Comparison of ENCODE assay signal across 16 cellular contexts in genomic region chr1:38088366-38088765, GRCh38. TPM values are rescaled to one million over a fixed set of nuclear protein-coding genes. Genes with fewer than 3 reads are reported as not detected.
DNase-seq lines count a peak whose midpoint lies in the region; ATAC-seq and TF ChIP-seq lines count a peak whose summit lies in the region.
"Had no signal": no experiment of that assay in that cellular context is flagged by ENCODE, and none has a peak within 500 bp of the region (broad histone marks: within the 10 kb centered on the region; RNA-seq: fewer than 3 reads in every experiment).

No MANE protein-coding gene starts in this region.

- POLR2A ChIA-PET in CD4-positive, alpha-beta T cell (lab: Charles Lee): no interaction called here

- peaks cover 40% of the 10 kb centered on the region for H3K27me3 Mint-ChIP-seq in CD4-positive, alpha-beta T cell

- no peaks in the 10 kb centered on the region for H3K4me1 Mint-ChIP-seq in CD4-positive, alpha-beta T cell (ENCODE audit: low read depth)
- H3K4me1 Mint-ChIP-seq: central memory CD8-positive, alpha-beta T cell had no signal

- H2AFZ ChIP-seq in OCI-LY3 (ENCODE audit: low read depth, low read length): no peak overlapping the region

- H3K36me3 ChIP-seq in BE2C (no peaks in the 10 kb centered on the region), OCI-LY3 (replicated peaks; ENCODE audit: low read depth, low read length) (peaks cover 5% of the 10 kb centered on the region), esophagus squamous epithelium (no peaks in the 10 kb centered on the region), ascending aorta (no peaks in the 10 kb centered on the region)

- DNase-seq in BE2C (peak; percentile 24), esophagus squamous epithelium (lab: John Stamatoyannopoulos, UW) (no peak), ascending aorta (ENCODE audit: low spot score in 2 of 2) (no peak)
- no peak for DNase-seq in CD4-positive, alpha-beta T cell
- DNase-seq: activated CD4-positive, alpha-beta T cell treated with anti-CD3 and anti-CD28 coated beads for 4 hours; activated naive CD8-positive, alpha-beta T cell treated with anti-CD3 and anti-CD28 coated beads, Interleukin-2, amount 10 ng/mL, durations not matched to agents 7 days and 5 days; activated T-cell treated with anti-CD3 and anti-CD28 coated beads for 4 hours; mesenchymal stem cell; NCI-H446 had no signal

- H3K27ac Mint-ChIP-seq in CD4-positive, alpha-beta T cell: no peak overlapping the region
- H3K27ac Mint-ChIP-seq: activated naive CD8-positive, alpha-beta T cell treated with anti-CD3 and anti-CD28 coated beads, Interleukin-2, amount 10 ng/mL, durations not matched to agents 7 days and 5 days had no signal

- H3K9me3 Mint-ChIP-seq in CD4-positive, alpha-beta T cell: no peaks in the 10 kb centered on the region
- H3K9me3 Mint-ChIP-seq: activated naive CD8-positive, alpha-beta T cell treated with anti-CD3 and anti-CD28 coated beads, Interleukin-2, amount 10 ng/mL, durations not matched to agents 7 days and 5 days; central memory CD8-positive, alpha-beta T cell had no signal

- H3K36me3 Mint-ChIP-seq in CD4-positive, alpha-beta T cell (ENCODE audit: low read depth): no peaks in the 10 kb centered on the region
- H3K36me3 Mint-ChIP-seq: activated naive CD8-positive, alpha-beta T cell treated with anti-CD3 and anti-CD28 coated beads, Interleukin-2, amount 10 ng/mL, durations not matched to agents 7 days and 5 days had no signal

- H3K4me3 Mint-ChIP-seq in CD4-positive, alpha-beta T cell: no peak overlapping the region
- H3K4me3 Mint-ChIP-seq: activated naive CD8-positive, alpha-beta T cell treated with anti-CD3 and anti-CD28 coated beads, Interleukin-2, amount 10 ng/mL, durations not matched to agents 7 days and 5 days; central memory CD8-positive, alpha-beta T cell had no signal

- no peaks in the 10 kb centered on the region for H3K4me1 ChIP-seq in BE2C
- H3K4me1 ChIP-seq in OCI-LY3 (ENCODE audit: low read length): peaks cover 55% of the 10 kb centered on the region
- H3K4me1 ChIP-seq in esophagus squamous epithelium: peaks cover 0 to 51% (median 12%) of the 10 kb centered on the region in 3 donors
- no peaks in the 10 kb centered on the region for H3K4me1 ChIP-seq in ascending aorta

- intact Hi-C loops in esophagus squamous epithelium (cut with DNase I): no loop called here
- intact Hi-C loops in ascending aorta (cut with DNase I): no loop called here
- intact Hi-C loops in CD4-positive, alpha-beta T cell (cut with DNase I, micrococcal nuclease): no loop called here

- H3K9ac ChIP-seq in OCI-LY3 (ENCODE audit: low read length): no peak overlapping the region

- no peak for TF ChIP-seq POLR2A in esophagus squamous epithelium (IDR thresholded peaks at IDR 0.05)

- H3K27me3 ChIP-seq in BE2C (no peaks in the 10 kb centered on the region), OCI-LY3 (ENCODE audit: low read depth, low read length) (no peaks in the 10 kb centered on the region), esophagus squamous epithelium (peaks cover 0 to 38% (median 0%) of the 10 kb centered on the region in 4 donors), ascending aorta (no peaks in the 10 kb centered on the region)
- H3K27me3 ChIP-seq in CD4-positive, alpha-beta T cell (ENCODE audit: control insufficient read depth, insufficient read depth, low read length): no peaks in the 10 kb centered on the region

- peaks cover 90% of the 10 kb centered on the region for H4K20me1 ChIP-seq in OCI-LY3 (ENCODE audit: insufficient read depth, low read length)

- H3K4me3 ChIP-seq in BE2C (ENCODE audit: low read depth, low read length) (no peak overlapping the region), OCI-LY3 (ENCODE audit: low read length) (no peak overlapping the region), esophagus squamous epithelium (no peak overlapping the region), ascending aorta (no peak overlapping the region)

- H3K79me2 ChIP-seq in OCI-LY3 (ENCODE audit: low read length): peaks cover 99% of the 10 kb centered on the region

- 11 to 35% methylated on average over 6 of the region's 6 CpGs for WGBS in esophagus squamous epithelium, 2 donors

- CTCF ChIA-PET in CD4-positive, alpha-beta T cell (lab: Charles Lee): no interaction called here

- H3K27ac ChIP-seq in OCI-LY3 (ENCODE audit: low read length) (no peak overlapping the region), esophagus squamous epithelium (no peak overlapping the region), ascending aorta (no peak overlapping the region)
- no peak overlapping the region for H3K27ac ChIP-seq in CD4-positive, alpha-beta T cell (ENCODE audit: low read depth, low read length)

- no peak overlapping the region for H3K4me2 ChIP-seq in OCI-LY3 (ENCODE audit: low read length)

- ATAC-seq in GM18498 (IDR thresholded peaks at IDR 0.05; ENCODE audit: unreplicated experiment) (no peak), HG03342 (IDR thresholded peaks at IDR 0.05; ENCODE audit: unreplicated experiment) (no peak)
- no peak for ATAC-seq in CD4-positive, alpha-beta T cell (ENCODE audit: poor library complexity)

- TF ChIP-seq CTCF in BE2C (IDR thresholded peaks at IDR 0.05; ENCODE audit: low read depth, low read length) (peak; percentile 26), GM12873 (IDR thresholded peaks at IDR 0.05; ENCODE audit: insufficient read depth, low read depth, low read length, missing control alignments) (peak; percentile 7), OCI-LY3 (IDR thresholded peaks at IDR 0.05; ENCODE audit: low read depth, low read length) (peak; percentile 19; the same call in 1 of the 2 replicates), esophagus squamous epithelium (IDR thresholded peaks at IDR 0.05) (peak in 4 of 6 experiments; percentile 8 to 31 (median 24)), ascending aorta (IDR thresholded peaks at IDR 0.05) (no peak)
- no peak for TF ChIP-seq CTCF in CD4-positive, alpha-beta T cell (IDR thresholded peaks at IDR 0.05)

- no peaks in the 10 kb centered on the region for H3K9me3 ChIP-seq in BE2C
- no peaks in the 10 kb centered on the region for H3K9me3 ChIP-seq in OCI-LY3 (ENCODE audit: insufficient read depth, low read length)
- H3K9me3 ChIP-seq in esophagus squamous epithelium: no peaks in the 10 kb centered on the region
- H3K9me3 ChIP-seq in ascending aorta: no peaks in the 10 kb centered on the region
- H3K9me3 ChIP-seq in CD4-positive, alpha-beta T cell (ENCODE audit: control insufficient read depth, low read length): no peaks in the 10 kb centered on the region

RNA-seq across cellular contexts. Expression of gene POU3F1, which starts 41.8 kb away (rescaled TPM):
- polyA plus RNA-seq in BE2C (2012; ENCODE audit: insufficient read depth, insufficient read length, low read depth): 0.91 TPM
- total RNA-seq in esophagus squamous epithelium (1 to 10 TPM; 2.1 to 4.5 (median 2.8) TPM), ascending aorta (not detected)
- under 1 TPM; 0.22 to 0.27 TPM for total RNA-seq in CD4-positive, alpha-beta T cell
- total RNA-seq: subcutaneous adipose tissue had no signal
- polyA plus RNA-seq: BJ had no signal

Comparison
In these comparisons a context has a peak if more than half of its experiments do, and no peak if none do; other contexts are left out.
1. CTCF ChIP-seq: peak in BE2C (single experiment), GM12873 (single experiment), OCI-LY3 (single experiment) and esophagus squamous epithelium (4 of 6); none in ascending aorta (0 of 3) and CD4-positive, alpha-beta T cell (single experiment).